ENCODE assay signal across 19 cellular contexts in the genomic region with DNA sequence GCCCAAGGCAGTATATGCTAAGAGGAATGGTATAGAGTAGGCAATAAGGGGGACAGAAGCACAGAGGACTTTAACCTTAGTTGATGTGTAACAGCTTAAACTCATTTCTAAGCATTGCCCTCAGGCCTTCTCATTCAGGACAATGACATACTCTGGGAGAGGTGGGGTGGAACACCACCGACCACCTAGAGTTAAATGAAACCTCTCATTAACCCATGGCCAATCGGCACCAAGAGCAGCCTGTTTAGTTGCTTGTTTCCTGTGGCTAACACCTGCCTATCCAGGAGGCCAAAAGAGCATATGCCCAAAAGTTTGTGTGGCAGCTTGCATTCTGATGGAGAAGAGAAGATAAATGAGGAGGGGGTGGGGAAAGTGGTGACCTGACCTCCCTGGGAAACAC.
"Had no signal": no experiment of that assay in that cellular context is flagged by ENCODE, and none has a peak within 500 bp of the region (broad histone marks: within the 10 kb centered on the region; RNA-seq: fewer than 3 reads in every experiment).

No MANE protein-coding gene starts in this region.

- H3K27ac ChIP-seq: adrenal gland, SJCRH30 had no signal

- ATAC-seq: activated CD8-positive, alpha-beta T cell treated with anti-CD3 and anti-CD28 coated beads, Interleukin-2, amount 10 ng/mL, durations not matched to agents 7 days and 5 days had no signal

- DNase-seq: activated CD4-positive, alpha-beta T cell treated with anti-CD3 and anti-CD28 coated beads for 48 hours; activated CD4-positive, alpha-beta T cell treated with anti-CD3 and anti-CD28 coated beads, Interleukin-2, amount 50 U/mL, for 4 hours; activated CD4-positive, CD25-positive, alpha-beta regulatory T cell treated with anti-CD3 and anti-CD28 coated beads, Interleukin-2, amount 50 U/mL, for 72 hours; activated CD8-positive, alpha-beta memory T cell treated with anti-CD3 and anti-CD28 coated beads, Interleukin-2, amount 50 U/mL, for 48 hours; activated CD8-positive, alpha-beta T cell treated with anti-CD3 and anti-CD28 coated beads, Interleukin-2, amount 10 ng/mL, durations not matched to agents 7 days and 5 days; activated naive CD4-positive, alpha-beta T cell treated with anti-CD3 and anti-CD28 coated beads, Interleukin-2, amount 50 U/mL, for 16 hours; activated naive CD8-positive, alpha-beta T cell treated with anti-CD3 and anti-CD28 coated beads, Interleukin-2, amount 10 ng/mL, durations not matched to agents 7 days and 5 days; activated T-cell treated with anti-CD3 and anti-CD28 coated beads, Interleukin-2, amount 50 U/mL, for 1 hour; adrenal gland; anterior cingulate cortex; cerebellar nuclear complex; KBM-7; NCI-H1048; NCI-H1694; NCI-H2029; NCI-H748 treated with DMSO at 0.1 percent for 48 hours; Right ventricle myocardium superior; RPMI8226; SJCRH30 had no signal
